9 cellular contexts compared by ENCODE assay signal in the genomic region with DNA sequence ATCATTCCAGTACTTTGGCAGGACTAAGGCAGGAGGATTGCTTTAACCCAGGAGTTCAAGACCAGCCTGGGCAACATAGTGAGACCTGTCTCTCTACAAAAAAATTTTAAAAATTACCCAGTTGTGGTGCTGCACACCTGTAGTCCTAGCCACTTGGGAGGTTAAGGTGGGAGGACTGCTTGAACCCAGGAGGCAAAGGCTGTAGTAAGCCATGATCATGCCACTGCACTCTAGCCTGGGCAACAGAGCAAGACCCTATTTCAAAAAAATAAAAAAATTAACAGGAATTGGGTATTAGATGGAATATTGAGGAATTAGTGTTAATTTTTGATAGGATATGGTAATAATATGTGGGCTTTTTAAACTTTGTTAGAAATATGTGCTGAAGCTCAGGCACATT. TPM values are rescaled to one million over a fixed set of nuclear protein-coding genes. Genes with fewer than 3 reads are reported as not detected.
"Had no signal": no experiment of that assay in that cellular context is flagged by ENCODE, and none has a peak within 500 bp of the region (broad histone marks: within the 10 kb centered on the region; RNA-seq: fewer than 3 reads in every experiment).

No MANE protein-coding gene starts in this region.

- DNase-seq: GDM1, GF-D8 had no signal

- H3K4me3 ChIP-seq: GM12878 had no signal

- ATAC-seq: GM12878 had no signal

- FAIRE-seq: G401.6, GM12878, GM12891, GM12892, GM18507, GM19239 had no signal

RNA-seq across cellular contexts. Expression of a gene that starts 54.9 kb away (rescaled TPM):
- total RNA-seq: G401 had no signal
